9 cellular contexts compared by ENCODE assay signal in genomic region chr9:130681769-130682489, GRCh38. TPM values are rescaled to one million over a fixed set of nuclear protein-coding genes. Genes with fewer than 3 reads are reported as not detected.
DNase-seq lines count a peak whose midpoint lies in the region; ATAC-seq and TF ChIP-seq lines count a peak whose summit lies in the region.
"Had no signal": no experiment of that assay in that cellular context is flagged by ENCODE, and none has a peak within 500 bp of the region (broad histone marks: within the 10 kb centered on the region; RNA-seq: fewer than 3 reads in every experiment).

No MANE protein-coding gene starts in this region.

- no peak for TF ChIP-seq CTCF in upper lobe of right lung (IDR thresholded peaks at IDR 0.05)

- H3K4me1 ChIP-seq in mesodermal cell (ENCODE audit: control insufficient read depth, insufficient read depth, low read length, poor library complexity, severe bottlenecking) (no peaks in the 10 kb centered on the region), upper lobe of right lung (peaks cover 11% of the 10 kb centered on the region)

- ATAC-seq in upper lobe of right lung, result peak; percentile 2
- ATAC-seq in HG03139 (IDR thresholded peaks at IDR 0.05; ENCODE audit: unreplicated experiment), result no peak

- intact Hi-C loops in upper lobe of right lung (cut with DNase I), result loop anchor here (5.0 kb wide), 1 partner anchor 220 kb away; no protein-coding TSS in a partner anchor

- H3K27ac ChIP-seq in mesodermal cell (ENCODE audit: low read depth, low read length, severe bottlenecking) (no peak overlapping the region), upper lobe of right lung (no peak overlapping the region)

- WGBS in mesodermal cell (ENCODE audit: insufficient coverage in 2 of 2), 2 experiments, result 2% methylated on average over 34 to 42 of the region's 45 CpGs

- H3K36me3 ChIP-seq in mesodermal cell (ENCODE audit: control insufficient read depth, insufficient read depth, low read length) (no peaks in the 10 kb centered on the region), upper lobe of right lung (no peaks in the 10 kb centered on the region)

- peak overlapping the region; percentile 38 for H3K4me3 ChIP-seq in mesodermal cell (ENCODE audit: extremely low read depth, insufficient read depth, low read length, poor library complexity, severe bottlenecking)
- peak overlapping the region; percentile 58 for H3K4me3 ChIP-seq in upper lobe of right lung

- peaks cover 6% of the 10 kb centered on the region for H3K27me3 ChIP-seq in upper lobe of right lung

- DNase-seq in stimulated activated CD4-positive, alpha-beta T cell treated with anti-CD3 and anti-CD28 coated beads, Interleukin-15, amount 100 ng/mL, for 24 hours, result peak; percentile 44
- no peak for DNase-seq in stimulated activated CD4-positive, alpha-beta T cell treated with anti-CD3 and anti-CD28 coated beads, Interleukin-4, amount 100 ng/mL, for 24 hours
- DNase-seq in OCI-M1 (lab: John Stamatoyannopoulos, UW) (peak; percentile 45), cerebellum (ENCODE audit: low spot score) (peak; percentile 31), upper lobe of right lung (no peak)
- no peak for DNase-seq in activated CD4-positive, alpha-beta T cell treated with anti-CD3 and anti-CD28 coated beads for 1 hour

- H3K9me3 ChIP-seq in mesodermal cell (ENCODE audit: control insufficient read depth, low read length), result peaks cover 7% of the 10 kb centered on the region
- H3K9me3 ChIP-seq in upper lobe of right lung, result no peaks in the 10 kb centered on the region

RNA-seq across cellular contexts. Expression of gene EXOSC2, which starts 11.7 kb away (rescaled TPM):
- total RNA-seq in cerebellum (38.1 TPM), upper lobe of right lung (23.0 TPM)
- 20.9 TPM for polyA plus RNA-seq in mesodermal cell (2013, experiment 1 of 2)
- 19.2 TPM for polyA plus RNA-seq in mesodermal cell (2013, experiment 2 of 2)

RNA-seq across cellular contexts. Expression of gene PRDM12, which starts 17.5 kb away (rescaled TPM):
- total RNA-seq in cerebellum (not detected), upper lobe of right lung (not detected)
- polyA plus RNA-seq in mesodermal cell (2013, experiment 1 of 2), result 0.11 TPM
- polyA plus RNA-seq in mesodermal cell (2013, experiment 2 of 2), result 0.25 TPM
- total RNA-seq: dermis microvascular lymphatic vessel endothelial cell had no signal

Comparison
In these comparisons a context has a peak if more than half of its experiments do, and no peak if none do; other contexts are left out.
1. DNase-seq: peak in stimulated activated CD4-positive, alpha-beta T cell treated with anti-CD3 and anti-CD28 coated beads, Interleukin-15, amount 100 ng/mL, for 24 hours (single experiment), OCI-M1 (single experiment) and cerebellum (single experiment); none in stimulated activated CD4-positive, alpha-beta T cell treated with anti-CD3 and anti-CD28 coated beads, Interleukin-4, amount 100 ng/mL, for 24 hours (single experiment), upper lobe of right lung (single experiment) and activated CD4-positive, alpha-beta T cell treated with anti-CD3 and anti-CD28 coated beads for 1 hour (single experiment).